ENCODE assay signal across 20 cellular contexts in genomic region chr20:38590682-38591483, GRCh38. TPM values are rescaled to one million over a fixed set of nuclear protein-coding genes. Genes with fewer than 3 reads are reported as not detected.
DNase-seq lines count a peak whose midpoint lies in the region; ATAC-seq and TF ChIP-seq lines count a peak whose summit lies in the region.
"Had no signal": no experiment of that assay in that cellular context is flagged by ENCODE, and none has a peak within 500 bp of the region (broad histone marks: within the 10 kb centered on the region; RNA-seq: fewer than 3 reads in every experiment).

No MANE protein-coding gene starts in this region.

- H3K56ac ChIP-seq in mesendoderm (ENCODE audit: low read length), result peak overlapping the region; percentile 79

- H3K36me3 Mint-ChIP-seq in type B pancreatic cell, result no peaks in the 10 kb centered on the region

- H3K9me3 ChIP-seq in HUES6 (ENCODE audit: control insufficient read depth, insufficient read depth, low read depth, low read length), result no peaks in the 10 kb centered on the region
- H3K9me3 ChIP-seq: Caco-2, suprapubic skin had no signal

- no peak for ATAC-seq in GM18909 (IDR thresholded peaks at IDR 0.05; ENCODE audit: poor library complexity, unreplicated experiment)
- ATAC-seq: left colon had no signal

- peak overlapping the region; percentile 84 for H2AK5ac ChIP-seq in mesendoderm (ENCODE audit: low read length)

- no CpG with 5 or more reads among the region's 18 CpGs for WGBS in mesendoderm (ENCODE audit: extremely low coverage, insufficient coverage, low lambda C conversion rate)

- in situ Hi-C loops in brain microvascular endothelial cell (cut with HindIII; ENCODE audit: low pct_ligation_motif_present, low sequenced_read_pairs), result no loop called here

- H3K9ac ChIP-seq in HUES6 (ENCODE audit: low read length) (peak overlapping the region; percentile 66), mesendoderm (ENCODE audit: low read length) (no peak overlapping the region)

- no peak overlapping the region for H4K5ac ChIP-seq in mesendoderm (ENCODE audit: low read length)

- H3K27me3 ChIP-seq in HUES6 (ENCODE audit: control insufficient read depth, insufficient read depth, low read length), result no peaks in the 10 kb centered on the region
- no peaks in the 10 kb centered on the region for H3K27me3 ChIP-seq in brain microvascular endothelial cell (replicated peaks)
- H3K27me3 ChIP-seq in mesendoderm (ENCODE audit: insufficient read depth, low read length, poor library complexity), result no peaks in the 10 kb centered on the region

- peak overlapping the region; percentile 100 for H3K4ac ChIP-seq in mesendoderm (ENCODE audit: low read depth, low read length)

- H3K4me3 Mint-ChIP-seq in type B pancreatic cell, result no peak overlapping the region

- no peak overlapping the region for H2BK15ac ChIP-seq in mesendoderm (replicated peaks; ENCODE audit: low read depth)

- H2BK120ac ChIP-seq in mesendoderm (ENCODE audit: low read depth, low read length), result peak overlapping the region; percentile 19

- H3K23ac ChIP-seq in mesendoderm (ENCODE audit: low read length), result no peak overlapping the region

- H3K4me3 ChIP-seq in HUES6 (ENCODE audit: low read depth, low read length) (no peak overlapping the region), brain microvascular endothelial cell (ENCODE audit: low read depth, low read length) (no peak overlapping the region), mesendoderm (ENCODE audit: low read length) (no peak overlapping the region)
- H3K4me3 ChIP-seq: suprapubic skin had no signal

- DNase-seq in AG08395 (ENCODE audit: low spot score) (peak; percentile 15), brain microvascular endothelial cell (peak; percentile 16), mesendoderm (no peak), iPS-NIHi11 (ENCODE audit: low spot score) (no peak), type B pancreatic cell (ENCODE audit: extremely low spot score, unreplicated experiment) (no peak)
- no peak for DNase-seq in central memory CD4-positive, alpha-beta T cell
- DNase-seq: AML-193; Caco-2; left colon; NCI-H2171 treated with DMSO at 0.1 percent for 48 hours; Right ventricle myocardium superior; stimulated activated CD4-positive, alpha-beta T cell treated with anti-CD3 and anti-CD28 coated beads, Interleukin-4, amount 100 ng/mL, for 1 hour had no signal

- H3K4me1 ChIP-seq in HUES6 (ENCODE audit: control insufficient read depth, insufficient read depth, low read length) (peaks cover 24% of the 10 kb centered on the region), mesendoderm (ENCODE audit: control insufficient read depth, low read depth, low read length) (peaks cover 5% of the 10 kb centered on the region)
- H3K4me1 ChIP-seq: suprapubic skin had no signal

- no peak overlapping the region for H4K8ac ChIP-seq in mesendoderm (ENCODE audit: low read depth, low read length)

- H3K36me3 ChIP-seq in HUES6 (ENCODE audit: control insufficient read depth, insufficient read depth, low read length), result no peaks in the 10 kb centered on the region
- H3K36me3 ChIP-seq in brain microvascular endothelial cell (replicated peaks), result no peaks in the 10 kb centered on the region
- H3K36me3 ChIP-seq in mesendoderm (ENCODE audit: control insufficient read depth, insufficient read depth, low read length), result no peaks in the 10 kb centered on the region
- H3K36me3 ChIP-seq: suprapubic skin had no signal

- H3K27ac Mint-ChIP-seq in type B pancreatic cell, result no peak overlapping the region

- no peaks in the 10 kb centered on the region for H3K27me3 Mint-ChIP-seq in type B pancreatic cell

- no peaks in the 10 kb centered on the region for H3K4me1 Mint-ChIP-seq in type B pancreatic cell (ENCODE audit: unreplicated experiment)

- no peaks in the 10 kb centered on the region for H3K79me2 ChIP-seq in mesendoderm (ENCODE audit: control insufficient read depth, insufficient read depth, low read length)

- TF ChIP-seq CTCF in brain microvascular endothelial cell (IDR thresholded peaks at IDR 0.05; ENCODE audit: low read depth, low read length, missing control alignments), result no peak
- no peak for TF ChIP-seq CTCF in type B pancreatic cell (conservative IDR thresholded peaks at IDR 0.05)

- H3K27ac ChIP-seq in HUES6 (ENCODE audit: low read depth, low read length) (no peak overlapping the region), brain microvascular endothelial cell (no peak overlapping the region), mesendoderm (ENCODE audit: low read depth, low read length) (no peak overlapping the region)
- H3K27ac ChIP-seq: suprapubic skin had no signal

- peak overlapping the region; percentile 81 for H2BK5ac ChIP-seq in mesendoderm (ENCODE audit: low read length)

- H3K18ac ChIP-seq in mesendoderm (ENCODE audit: low read length), result peak overlapping the region; percentile 91

- no peaks in the 10 kb centered on the region for H3K9me3 Mint-ChIP-seq in type B pancreatic cell

- H3K4me2 ChIP-seq in mesendoderm (ENCODE audit: low read length), result no peak overlapping the region

- no peaks in the 10 kb centered on the region for H3K79me1 ChIP-seq in mesendoderm (ENCODE audit: low read length)

RNA-seq across cellular contexts. Expression of gene ADIG, which starts 9.9 kb away (rescaled TPM):
- polyA plus RNA-seq in mesendoderm (2013, experiment 1 of 2), result not detected
- not detected for polyA plus RNA-seq in mesendoderm (2013, experiment 2 of 2)
- not detected in 2 replicates for total RNA-seq in type B pancreatic cell (ENCODE audit: low replicate concordance)
- total RNA-seq: Caco-2; cardiac septum; fibroblast of lung; left colon; osteoblast; Right ventricle myocardium superior; skeletal muscle tissue; suprapubic skin; T-helper 1 cell treated with Interleukin-12 subunit alpha and Interleukin-12 subunit beta and Interleukin-4 antibody, amounts not matched to agents 30 ng/mL and 1 ng/mL, for 36 hours had no signal
- polyA plus RNA-seq: fibroblast of lung had no signal

RNA-seq across cellular contexts. Expression of gene ARHGAP40, which starts 10.7 kb away (rescaled TPM):
- polyA plus RNA-seq in mesendoderm (2013, experiment 1 of 2), result 12.3 TPM
- polyA plus RNA-seq in mesendoderm (2013, experiment 2 of 2), result 13.1 TPM
- 1.7 and 1.9 TPM in 2 replicates for total RNA-seq in type B pancreatic cell (ENCODE audit: low replicate concordance)
- total RNA-seq: cardiac septum; fibroblast of lung; left colon; osteoblast; Right ventricle myocardium superior; skeletal muscle tissue; T-helper 1 cell treated with Interleukin-12 subunit alpha and Interleukin-12 subunit beta and Interleukin-4 antibody, amounts not matched to agents 30 ng/mL and 1 ng/mL, for 36 hours had no signal
- polyA plus RNA-seq: fibroblast of lung had no signal

Comparison
In these comparisons a context has a peak if more than half of its experiments do, and no peak if none do; other contexts are left out.
1. DNase-seq: peak in AG08395 (single experiment) and brain microvascular endothelial cell (single experiment); none in mesendoderm (single experiment), iPS-NIHi11 (single experiment), central memory CD4-positive, alpha-beta T cell (single experiment) and type B pancreatic cell (single experiment).